10 cellular contexts compared by ENCODE assay signal in genomic region chr22:37218771-37219411, GRCh38. TPM values are rescaled to one million over a fixed set of nuclear protein-coding genes. Genes with fewer than 3 reads are reported as not detected.
DNase-seq lines count a peak whose midpoint lies in the region; ATAC-seq and TF ChIP-seq lines count a peak whose summit lies in the region.
"Had no signal": no experiment of that assay in that cellular context is flagged by ENCODE, and none has a peak within 500 bp of the region (broad histone marks: within the 10 kb centered on the region; RNA-seq: fewer than 3 reads in every experiment).

No MANE protein-coding gene starts in this region.

- peaks cover 68% of the 10 kb centered on the region for H3K4me1 Mint-ChIP-seq in activated T-helper 1 cell treated with anti-CD3 and anti-CD28 coated beads, Interleukin-12 subunit alpha, Interleukin-12 subunit beta, Interleukin-2, Interleukin-4 antibody, amounts not matched to agents 30 ng/mL and 10 ng/mL and 1 ng/mL, durations not matched to agents 14 hours and 24 hours and 36 hours (ENCODE audit: low read depth)
- H3K4me1 Mint-ChIP-seq in stimulated activated naive B cell treated with anti-CD40 and anti-IgM and Interleukin-4, amounts not matched to agents 10 μg/mL and 1 μg/mL and 100 μg/mL, for 72 hours, result peaks cover 59 to 76% of the 10 kb centered on the region in 2 donors

- H3K36me3 Mint-ChIP-seq in activated T-helper 1 cell treated with anti-CD3 and anti-CD28 coated beads, Interleukin-12 subunit alpha, Interleukin-12 subunit beta, Interleukin-2, Interleukin-4 antibody, amounts not matched to agents 30 ng/mL and 10 ng/mL and 1 ng/mL, durations not matched to agents 14 hours and 24 hours and 36 hours (ENCODE audit: low read depth), result peaks cover 49% of the 10 kb centered on the region
- H3K36me3 Mint-ChIP-seq in stimulated activated naive B cell treated with anti-CD40 and anti-IgM and Interleukin-4, amounts not matched to agents 10 μg/mL and 1 μg/mL and 100 μg/mL, for 72 hours, result peaks cover 28% of the 10 kb centered on the region in 2 donors

- TF ChIP-seq EP300 in sigmoid colon (IDR thresholded peaks at IDR 0.05), result no peak

- WGBS in sigmoid colon, 2 donors, result 21 to 55% methylated on average over 7 of the region's 7 CpGs

- H3K4me3 Mint-ChIP-seq in activated T-helper 1 cell treated with anti-CD3 and anti-CD28 coated beads, Interleukin-12 subunit alpha, Interleukin-12 subunit beta, Interleukin-2, Interleukin-4 antibody, amounts not matched to agents 30 ng/mL and 10 ng/mL and 1 ng/mL, durations not matched to agents 14 hours and 24 hours and 36 hours, result peak overlapping the region; percentile 79
- H3K4me3 Mint-ChIP-seq in stimulated activated naive B cell treated with anti-CD40 and anti-IgM and Interleukin-4, amounts not matched to agents 10 μg/mL and 1 μg/mL and 100 μg/mL, for 72 hours, result peak overlapping the region; percentile 17 to 52

- H3K9me3 Mint-ChIP-seq in activated T-helper 1 cell treated with anti-CD3 and anti-CD28 coated beads, Interleukin-12 subunit alpha, Interleukin-12 subunit beta, Interleukin-2, Interleukin-4 antibody, amounts not matched to agents 30 ng/mL and 10 ng/mL and 1 ng/mL, durations not matched to agents 14 hours and 24 hours and 36 hours, result peaks cover 13% of the 10 kb centered on the region
- H3K9me3 Mint-ChIP-seq in stimulated activated naive B cell treated with anti-CD40 and anti-IgM and Interleukin-4, amounts not matched to agents 10 μg/mL and 1 μg/mL and 100 μg/mL, for 72 hours, result peaks cover 4 to 7% of the 10 kb centered on the region in 2 donors

- no peak for TF ChIP-seq POLR2A in sigmoid colon (IDR thresholded peaks at IDR 0.05)

- no peaks in the 10 kb centered on the region for H3K9me3 ChIP-seq in sigmoid colon
- H3K9me3 ChIP-seq: A549 had no signal

- intact Hi-C loops in activated T-helper 1 cell treated with anti-CD3 and anti-CD28 coated beads, Interleukin-12 subunit alpha, Interleukin-12 subunit beta, Interleukin-2, Interleukin-4 antibody, amounts not matched to agents 30 ng/mL and 10 ng/mL and 1 ng/mL, durations not matched to agents 14 hours and 24 hours and 36 hours (cut with micrococcal nuclease), result loop anchor here (1.0 to 2.0 kb wide), 7 partner anchors 11 to 443 kb away; partner anchors contain the start of gene IFT27
- intact Hi-C loops in sigmoid colon (cut with DNase I), result no loop called here

- no peak overlapping the region for H3K27ac ChIP-seq in sigmoid colon
- H3K27ac ChIP-seq: A549 had no signal

- peak overlapping the region; percentile 96 for H3K27ac Mint-ChIP-seq in activated T-helper 1 cell treated with anti-CD3 and anti-CD28 coated beads, Interleukin-12 subunit alpha, Interleukin-12 subunit beta, Interleukin-2, Interleukin-4 antibody, amounts not matched to agents 30 ng/mL and 10 ng/mL and 1 ng/mL, durations not matched to agents 14 hours and 24 hours and 36 hours
- H3K27ac Mint-ChIP-seq in stimulated activated naive B cell treated with anti-CD40 and anti-IgM and Interleukin-4, amounts not matched to agents 10 μg/mL and 1 μg/mL and 100 μg/mL, for 72 hours, result peak overlapping the region; percentile 92

- H3K27me3 Mint-ChIP-seq in activated T-helper 1 cell treated with anti-CD3 and anti-CD28 coated beads, Interleukin-12 subunit alpha, Interleukin-12 subunit beta, Interleukin-2, Interleukin-4 antibody, amounts not matched to agents 30 ng/mL and 10 ng/mL and 1 ng/mL, durations not matched to agents 14 hours and 24 hours and 36 hours (ENCODE audit: insufficient read depth), result no peaks in the 10 kb centered on the region
- H3K27me3 Mint-ChIP-seq in stimulated activated naive B cell treated with anti-CD40 and anti-IgM and Interleukin-4, amounts not matched to agents 10 μg/mL and 1 μg/mL and 100 μg/mL, for 72 hours, result no peaks in the 10 kb centered on the region

- H3K4me3 ChIP-seq in sigmoid colon, result no peak overlapping the region
- H3K4me3 ChIP-seq: A549 had no signal

- H3K36me3 ChIP-seq in sigmoid colon, result no peaks in the 10 kb centered on the region

- peak in 3 of 4 experiments; percentile 37 to 65 (median 40) for DNase-seq in activated CD4-positive, CD25-positive, alpha-beta regulatory T cell (lab: John Stamatoyannopoulos, UW)
- no peak for DNase-seq in activated CD4-positive, CD25-positive, alpha-beta regulatory T cell treated with anti-CD3 and anti-CD28 coated beads, Interleukin-2, amount 50 U/mL, for 72 hours
- DNase-seq in activated T-helper 1 cell treated with anti-CD3 and anti-CD28 coated beads, Interleukin-12 subunit alpha, Interleukin-12 subunit beta, Interleukin-2, Interleukin-4 antibody, amounts not matched to agents 30 ng/mL and 10 ng/mL and 1 ng/mL, durations not matched to agents 14 hours and 24 hours and 36 hours (ENCODE audit: low spot score), result peak; percentile 72
- DNase-seq in stimulated activated naive B cell treated with anti-CD40 and anti-IgM and Interleukin-4, amounts not matched to agents 10 μg/mL and 1 μg/mL and 100 μg/mL, for 72 hours, result peak; percentile 77
- DNase-seq in sigmoid colon (no peak), NCI-H187 (lab: John Stamatoyannopoulos, UW) (no peak), GOT3 (lab: John Stamatoyannopoulos, UW) (no peak)

- no peak for TF ChIP-seq CTCF in sigmoid colon (IDR thresholded peaks at IDR 0.05)

- H3K4me1 ChIP-seq in sigmoid colon, result no peaks in the 10 kb centered on the region
- H3K4me1 ChIP-seq: A549 had no signal

- peak; percentile 77 for ATAC-seq in HG03439 (IDR thresholded peaks at IDR 0.05; ENCODE audit: unreplicated experiment)
- ATAC-seq in stimulated activated naive B cell treated with anti-CD40 and anti-IgM and Interleukin-4, amounts not matched to agents 10 μg/mL and 1 μg/mL and 100 μg/mL, for 72 hours (replicated peaks), result peak; percentile 92 to 94
- ATAC-seq: A549 had no signal

- H3K27me3 ChIP-seq in sigmoid colon, result no peaks in the 10 kb centered on the region

RNA-seq across cellular contexts. Expression of gene SSTR3, which starts 6.6 kb away (rescaled TPM):
- total RNA-seq in activated T-helper 1 cell treated with anti-CD3 and anti-CD28 coated beads, Interleukin-12 subunit alpha, Interleukin-12 subunit beta, Interleukin-2, Interleukin-4 antibody, amounts not matched to agents 30 ng/mL and 10 ng/mL and 1 ng/mL, durations not matched to agents 14 hours and 24 hours and 36 hours, result 2.3 TPM in 2 replicates
- under 1 TPM in 1 of 4 donors, not detected in 3; 0.36 TPM for total RNA-seq in sigmoid colon
- 1 to 10 TPM in 1 of 3 donors, not detected in 2; 1.7 TPM for polyA plus RNA-seq in sigmoid colon
- polyA plus RNA-seq: A549, liver had no signal

RNA-seq across cellular contexts. Expression of gene RAC2, which starts 25.2 kb away (rescaled TPM):
- 592 and 614 TPM in 2 replicates for total RNA-seq in activated T-helper 1 cell treated with anti-CD3 and anti-CD28 coated beads, Interleukin-12 subunit alpha, Interleukin-12 subunit beta, Interleukin-2, Interleukin-4 antibody, amounts not matched to agents 30 ng/mL and 10 ng/mL and 1 ng/mL, durations not matched to agents 14 hours and 24 hours and 36 hours
- total RNA-seq in sigmoid colon, result 1 to 10 TPM; 3.0 to 8.0 (median 5.0) TPM
- polyA plus RNA-seq in sigmoid colon, result 100 to 1,000 TPM in 1 of 3 donors, 10 to 100 TPM in 2; 14.8 to 138 (median 17.4) TPM

RNA-seq across cellular contexts. Expression of gene C1QTNF6, which starts 30.8 kb away (rescaled TPM):
- 4.8 and 4.9 TPM in 2 replicates for total RNA-seq in activated T-helper 1 cell treated with anti-CD3 and anti-CD28 coated beads, Interleukin-12 subunit alpha, Interleukin-12 subunit beta, Interleukin-2, Interleukin-4 antibody, amounts not matched to agents 30 ng/mL and 10 ng/mL and 1 ng/mL, durations not matched to agents 14 hours and 24 hours and 36 hours
- 1 to 10 TPM; 1.1 to 5.5 (median 1.6) TPM for total RNA-seq in sigmoid colon
- 10 to 100 TPM in 1 of 3 donors, 1 to 10 TPM in 2; 1.8 to 12.1 (median 1.8) TPM for polyA plus RNA-seq in sigmoid colon

Comparison
In these comparisons a context has a peak if more than half of its experiments do, and no peak if none do; other contexts are left out.
1. DNase-seq: peak in activated CD4-positive, CD25-positive, alpha-beta regulatory T cell (3 of 4), activated T-helper 1 cell treated with anti-CD3 and anti-CD28 coated beads, Interleukin-12 subunit alpha, Interleukin-12 subunit beta, Interleukin-2, Interleukin-4 antibody, amounts not matched to agents 30 ng/mL and 10 ng/mL and 1 ng/mL, durations not matched to agents 14 hours and 24 hours and 36 hours (single experiment) and stimulated activated naive B cell treated with anti-CD40 and anti-IgM and Interleukin-4, amounts not matched to agents 10 μg/mL and 1 μg/mL and 100 μg/mL, for 72 hours (single experiment); none in activated CD4-positive, CD25-positive, alpha-beta regulatory T cell treated with anti-CD3 and anti-CD28 coated beads, Interleukin-2, amount 50 U/mL, for 72 hours (single experiment), sigmoid colon (single experiment), NCI-H187 (0 of 2) and GOT3 (single experiment).
2. RNA of gene RAC2, which starts 25.2 kb away (total RNA-seq): 592 to 614 TPM in activated T-helper 1 cell treated with anti-CD3 and anti-CD28 coated beads, Interleukin-12 subunit alpha, Interleukin-12 subunit beta, Interleukin-2, Interleukin-4 antibody, amounts not matched to agents 30 ng/mL and 10 ng/mL and 1 ng/mL, durations not matched to agents 14 hours and 24 hours and 36 hours; 3.0 to 8.0 TPM in sigmoid colon; every median in the first group is over 10 times any median in the second.